ENCODE assay signal across 9 cellular contexts in the genomic region with DNA sequence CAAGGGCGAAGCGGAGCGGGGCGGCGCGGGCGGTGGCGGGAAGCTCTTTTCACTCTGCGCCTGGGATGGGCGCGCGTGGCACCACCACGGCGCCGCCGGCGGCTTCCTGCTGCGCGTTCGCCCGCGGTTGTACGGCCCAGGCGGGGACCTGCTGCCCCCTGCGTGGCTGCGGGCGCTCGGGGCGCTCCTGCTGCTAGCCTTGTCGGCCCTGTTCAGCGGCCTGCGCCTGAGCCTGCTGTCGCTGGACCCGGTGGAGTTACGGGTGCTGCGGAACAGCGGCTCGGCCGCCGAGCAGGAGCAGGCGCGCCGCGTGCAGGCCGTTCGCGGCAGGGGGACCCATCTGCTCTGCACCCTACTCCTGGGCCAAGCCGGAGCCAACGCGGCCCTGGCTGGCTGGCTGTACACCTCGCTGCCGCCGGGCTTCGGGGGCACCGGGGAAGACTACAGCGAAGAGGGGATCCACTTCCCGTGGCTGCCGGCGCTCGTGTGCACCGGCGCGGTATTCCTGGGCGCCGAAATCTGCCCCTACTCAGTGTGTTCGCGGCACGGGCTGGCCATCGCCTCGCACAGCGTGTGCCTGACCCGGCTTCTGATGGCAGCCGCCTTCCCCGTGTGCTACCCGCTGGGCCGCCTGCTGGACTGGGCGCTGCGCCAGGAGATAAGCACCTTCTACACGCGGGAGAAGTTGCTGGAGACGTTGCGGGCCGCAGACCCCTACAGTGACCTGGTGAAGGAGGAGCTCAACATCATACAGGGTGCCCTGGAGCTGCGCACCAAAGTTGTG. TPM values are rescaled to one million over a fixed set of nuclear protein-coding genes. Genes with fewer than 3 reads are reported as not detected.
DNase-seq lines count a peak whose midpoint lies in the region; ATAC-seq and TF ChIP-seq lines count a peak whose summit lies in the region.
"Had no signal": no experiment of that assay in that cellular context is flagged by ENCODE, and none has a peak within 500 bp of the region (broad histone marks: within the 10 kb centered on the region; RNA-seq: fewer than 3 reads in every experiment).

No MANE protein-coding gene starts in this region.

- no peak for TF ChIP-seq POLR2A in lower leg skin (IDR thresholded peaks at IDR 0.05)
- no peak for TF ChIP-seq POLR2A in thyroid gland (IDR thresholded peaks at IDR 0.05)

- peaks cover 11 to 17% of the 10 kb centered on the region in 2 donors for H3K4me1 ChIP-seq in thyroid gland

- ATAC-seq in GM21423 (IDR thresholded peaks at IDR 0.05; ENCODE audit: unreplicated experiment) (peak; percentile 26), HG02763 (IDR thresholded peaks at IDR 0.05; ENCODE audit: unreplicated experiment) (no peak)
- ATAC-seq: K562 had no signal

- no peaks in the 10 kb centered on the region for H3K27me3 ChIP-seq in thyroid gland

- TF ChIP-seq CTCF in lower leg skin (IDR thresholded peaks at IDR 0.05): no peak
- no peak for TF ChIP-seq CTCF in thyroid gland (IDR thresholded peaks at IDR 0.05)

- H3K36me3 ChIP-seq in thyroid gland: no peaks in the 10 kb centered on the region

- peak; percentile 69 for DNase-seq in COLO668 (lab: John Stamatoyannopoulos, UW; ENCODE audit: unreplicated experiment)
- DNase-seq in NCI-H1092 (lab: John Stamatoyannopoulos, UW): peak; percentile 25
- DNase-seq in cerebellum (ENCODE audit: low spot score): peak; percentile 52
- DNase-seq in lower leg skin (ENCODE audit: low spot score in 2 of 2): no peak
- DNase-seq in thyroid gland: peak; percentile 33 to 43
- no peak for DNase-seq in stimulated activated naive CD4-positive, alpha-beta T cell (lab: John Stamatoyannopoulos, UW)

- H3K9me3 ChIP-seq in thyroid gland: no peaks in the 10 kb centered on the region

- H3K4me3 ChIP-seq in lower leg skin (ENCODE audit: low read depth, poor library complexity, severe bottlenecking) (peak overlapping the region; percentile 55), thyroid gland (replicated peaks in 1 of 3) (peak overlapping the region in 1 of 3 donors; percentile 28)
- H3K4me3 ChIP-seq: K562 had no signal

- intact Hi-C loops in lower leg skin (cut with DNase I; ENCODE audit: low total_unique reads) (no loop called here), thyroid gland (cut with DNase I) (no loop called here)

- H3K27ac ChIP-seq in thyroid gland: no peak overlapping the region

- WGBS in lower leg skin, 2 donors: 7 to 58% methylated on average over 4 to 57 of the region's 84 CpGs
- WGBS in thyroid gland, 2 donors: 0 to 3% methylated on average over 3 to 24 of the region's 84 CpGs

RNA-seq across cellular contexts. Expression of gene CNNM1, which starts 0.9 kb away (rescaled TPM):
- total RNA-seq in cerebellum (6.3 TPM), lower leg skin (1 to 10 TPM; 1.9 to 3.6 (median 2.8) TPM), thyroid gland (under 1 TPM; 0.27 to 0.67 (median 0.50) TPM)
- total RNA-seq: K562 had no signal

Comparison
In these comparisons a context has a peak if more than half of its experiments do, and no peak if none do; other contexts are left out.
1. DNase-seq: peak in COLO668 (single experiment), NCI-H1092 (single experiment), cerebellum (single experiment) and thyroid gland (2 of 2); none in lower leg skin (0 of 2) and stimulated activated naive CD4-positive, alpha-beta T cell (0 of 6).